Comparison of ENCODE assay signal across 8 cellular contexts in genomic region chr17:76384987-76385891, GRCh38. TPM values are rescaled to one million over a fixed set of nuclear protein-coding genes. Genes with fewer than 3 reads are reported as not detected.
DNase-seq lines count a peak whose midpoint lies in the region; ATAC-seq and TF ChIP-seq lines count a peak whose summit lies in the region.

No MANE protein-coding gene starts in this region.

- intact Hi-C loops in testis (cut with DNase I; ENCODE audit: low total_unique reads) = no loop called here

- TF ChIP-seq CTCF in BJ (IDR thresholded peaks at IDR 0.05; ENCODE audit: insufficient read depth, low read depth, low read length) = no peak
- no peak for TF ChIP-seq CTCF in testis (IDR thresholded peaks at IDR 0.05)

- H3K4me1 ChIP-seq in HUES48 (ENCODE audit: control insufficient read depth, insufficient read depth, low read length) (peaks cover 25% of the 10 kb centered on the region), mononuclear cell (ENCODE audit: insufficient read depth, low read length) (peaks cover 47% of the 10 kb centered on the region), testis (peaks cover 22% of the 10 kb centered on the region)

- H3K4me3 ChIP-seq in BJ (ENCODE audit: low read depth, low read length) (peak overlapping the region; percentile 76), HUES48 (ENCODE audit: low read depth, low read length) (peak overlapping the region; percentile 73), mononuclear cell (ENCODE audit: low read length) (peak overlapping the region; percentile 45), testis (peak overlapping the region; percentile 46 to 66)

- H3K4me1 Mint-ChIP-seq in effector memory CD8-positive, alpha-beta T cell (ENCODE audit: low read depth in 2 of 2) = peaks cover 3 to 4% of the 10 kb centered on the region in 2 donors

- H3K27ac Mint-ChIP-seq in effector memory CD8-positive, alpha-beta T cell = no peak overlapping the region

- H3K27me3 Mint-ChIP-seq in effector memory CD8-positive, alpha-beta T cell = no peaks in the 10 kb centered on the region

- TF ChIP-seq POLR2A in testis (IDR thresholded peaks at IDR 0.05) = no peak

- CTCF ChIA-PET in BJ (lab: Yijun Ruan, JAX) = interaction anchor here (0.7 to 10.7 kb wide), 32 partner anchors 11 to 963 kb away, joined by 3 to 127 read pairs (median 5); partner anchors contain the start of genes AANAT, METTL23, PRPSAP1 and QRICH2

- H3K4me3 Mint-ChIP-seq in effector memory CD8-positive, alpha-beta T cell = peak overlapping the region; percentile 65 to 75

- H3K9ac ChIP-seq in HUES48 (ENCODE audit: low read depth, low read length) = no peak overlapping the region

- peaks cover 10% of the 10 kb centered on the region for H3K36me3 Mint-ChIP-seq in effector memory CD8-positive, alpha-beta T cell (ENCODE audit: insufficient read depth)

- no peak for ATAC-seq in effector memory CD8-positive, alpha-beta T cell (replicated peaks)
- ATAC-seq in HG02588 (IDR thresholded peaks at IDR 0.05; ENCODE audit: unreplicated experiment) (no peak), GM19324 (IDR thresholded peaks at IDR 0.05; ENCODE audit: low FRiP score, unreplicated experiment) (no peak)

- H3K9me3 ChIP-seq in HUES48 (ENCODE audit: control insufficient read depth, insufficient read depth, low read length) (no peaks in the 10 kb centered on the region), mononuclear cell (ENCODE audit: low read depth, low read length) (no peaks in the 10 kb centered on the region), testis (no peaks in the 10 kb centered on the region)

- no peaks in the 10 kb centered on the region for H3K27me3 ChIP-seq in BJ (ENCODE audit: control insufficient read depth, insufficient read depth, low read length)
- peaks cover 55% of the 10 kb centered on the region for H3K27me3 ChIP-seq in HUES48 (ENCODE audit: control insufficient read depth, insufficient read depth, low read length)
- H3K27me3 ChIP-seq in mononuclear cell (ENCODE audit: insufficient read depth, low read length) = peaks cover 6% of the 10 kb centered on the region
- H3K27me3 ChIP-seq in testis = no peaks in the 10 kb centered on the region

- H3K27ac ChIP-seq in HUES48 (ENCODE audit: low read depth, low read length) = no peak overlapping the region
- H3K27ac ChIP-seq in testis = peak overlapping the region; percentile 76 to 84

- POLR2A ChIA-PET in BJ (lab: Charles Lee) = no interaction called here

- DNase-seq in BJ (ENCODE audit: low read depth) = no peak
- peak; percentile 33 for DNase-seq in activated CD4-positive, alpha-beta T cell treated with anti-CD3 and anti-CD28 coated beads, Interleukin-2, amount 50 U/mL, for 1 hour
- DNase-seq in effector memory CD8-positive, alpha-beta T cell = peak in 1 of 3 experiments; percentile 29
- no peak for DNase-seq in testis

- H3K36me3 ChIP-seq in BJ (ENCODE audit: control insufficient read depth, insufficient read depth, low read length) = peaks cover 10% of the 10 kb centered on the region
- H3K36me3 ChIP-seq in HUES48 (ENCODE audit: control insufficient read depth, insufficient read depth, low read length) = peaks cover 2% of the 10 kb centered on the region
- no peaks in the 10 kb centered on the region for H3K36me3 ChIP-seq in testis (ENCODE audit: low read depth, missing control alignments)

- no peaks in the 10 kb centered on the region for H3K9me3 Mint-ChIP-seq in effector memory CD8-positive, alpha-beta T cell

- 1% methylated on average over 19 to 66 of the region's 74 CpGs for WGBS in testis, 2 donors

RNA-seq across cellular contexts. Expression of gene SPHK1, which starts 0.8 kb away (rescaled TPM):
- polyA plus RNA-seq in BJ (2011; rRNA removed) (21.4 and 57.8 TPM in 2 replicates), testis (ENCODE audit: insufficient read depth, low read depth, low replicate concordance) (8.0 TPM)
- 12.1 and 16.5 TPM in 2 replicates for polyA minus RNA-seq in BJ (2011; rRNA and poly(A)+ RNA removed)
- total RNA-seq in mononuclear cell (19.2 TPM), testis (10 to 100 TPM; 14.7 to 17.7 TPM)

RNA-seq across cellular contexts. Expression of gene PRPSAP1, which starts 31.5 kb away (rescaled TPM):
- 68.5 and 72.8 TPM in 2 replicates for polyA plus RNA-seq in BJ (2011; rRNA removed)
- 37.4 and 38.5 TPM in 2 replicates for polyA minus RNA-seq in BJ (2011; rRNA and poly(A)+ RNA removed)
- total RNA-seq in mononuclear cell = 23.4 TPM
- 100 to 1,000 TPM; 132 to 152 TPM for total RNA-seq in testis
- 184 TPM for polyA plus RNA-seq in testis (ENCODE audit: insufficient read depth, low read depth, low replicate concordance)
